In genomic region chr18:31301201-31301655, GRCh38 we compare ENCODE assay signal across 19 cellular contexts. TPM values are rescaled to one million over a fixed set of nuclear protein-coding genes. Genes with fewer than 3 reads are reported as not detected.
DNase-seq lines count a peak whose midpoint lies in the region; FAIRE-seq and TF ChIP-seq lines count a peak whose summit lies in the region.
"Had no signal": no experiment of that assay in that cellular context is flagged by ENCODE, and none has a peak within 500 bp of the region (broad histone marks: within the 10 kb centered on the region; RNA-seq: fewer than 3 reads in every experiment).

No MANE protein-coding gene starts in this region.

- H3K4me1 ChIP-seq in mammary epithelial cell (ENCODE audit: insufficient read depth, low read length) (peaks cover 39% of the 10 kb centered on the region), breast epithelium (no peaks in the 10 kb centered on the region), endodermal cell (ENCODE audit: control insufficient read depth, insufficient read depth, low read length) (no peaks in the 10 kb centered on the region), keratinocyte (ENCODE audit: control insufficient read depth, extremely low read depth, insufficient read depth, low read length) (peaks cover 50% of the 10 kb centered on the region), suprapubic skin (peaks cover 17% of the 10 kb centered on the region)

- BruUV-seq in mammary epithelial cell (replicated peaks; lab: Mats Ljungman, UMichigan): no TSS peak

- CTCF ChIA-PET in mammary epithelial cell (lab: Charles Lee; ENCODE audit: low non-redundant PET): no interaction called here

- TF ChIP-seq POLR2A in breast epithelium (IDR thresholded peaks at IDR 0.05) (no peak), suprapubic skin (IDR thresholded peaks at IDR 0.05) (no peak)

- peak; percentile 37 for DNase-seq in mammary epithelial cell
- no peak for DNase-seq in breast epithelium (ENCODE audit: low spot score in 2 of 2)
- peak; percentile 57 for DNase-seq in endodermal cell
- DNase-seq in keratinocyte (ENCODE audit: low read depth, low spot score): peak; percentile 74
- no peak for DNase-seq in suprapubic skin (ENCODE audit: low spot score in 2 of 2)
- DNase-seq in HK-2 (ENCODE audit: unreplicated experiment): no peak
- DNase-seq in stimulated activated CD4-positive, alpha-beta T cell treated with anti-CD3 and anti-CD28 coated beads, Interleukin-2, amount 100 ng/mL, for 24 hours: no peak
- DNase-seq in NCI-H510A (lab: John Stamatoyannopoulos, UW): no peak
- DNase-seq: 8988T; activated effector memory CD4-positive, alpha-beta T cell treated with Interleukin-2 at 50 U/mL for 16 hours; amygdala; C1 segment of cervical spinal cord; glutamatergic neuron; left cardiac atrium; SHP77 treated with DMSO at 0.1 percent for 48 hours; stimulated activated naive CD8-positive, alpha-beta T cell treated with anti-CD3 and anti-CD28 coated beads, Interleukin-15, amount 100 ng/mL, for 72 hours; T-helper 17 cell had no signal

- dilution Hi-C loops in mammary epithelial cell (cut with HindIII; ENCODE audit: low sequenced_read_pairs): no loop called here
- dilution Hi-C loops in keratinocyte (cut with MboI; ENCODE audit: extremely low pct_ligation_motif_present, low sequenced_read_pairs): no loop called here

- H3K4me3 ChIP-seq in mammary epithelial cell (replicated peaks in 1 of 3; ENCODE audit: insufficient read depth in 1 of 3, low read depth in 2 of 3, low read length in 3 of 3) (no peak overlapping the region), breast epithelium (no peak overlapping the region), endodermal cell (ENCODE audit: low read length) (no peak overlapping the region), keratinocyte (ENCODE audit: control insufficient read depth in 2 of 3, extremely low read depth in 1 of 3, insufficient read depth in 2 of 3, low read depth in 1 of 3, low read length in 3 of 3) (no peak overlapping the region), suprapubic skin (no peak overlapping the region)

- no peak overlapping the region for H3K4me2 ChIP-seq in mammary epithelial cell (ENCODE audit: insufficient read depth, low read depth, low read length)
- H3K4me2 ChIP-seq in keratinocyte (ENCODE audit: control insufficient read depth, extremely low read depth, insufficient read depth, low read depth, low read length): no peak overlapping the region

- FAIRE-seq in keratinocyte (lab: Jason Lieb, UNC): peak; percentile 91
- FAIRE-seq: endothelial cell of umbilical vein had no signal

- peaks cover 18% of the 10 kb centered on the region for H3K4me1 Mint-ChIP-seq in endodermal cell
- H3K4me1 Mint-ChIP-seq: stimulated activated naive CD8-positive, alpha-beta T cell treated with anti-CD3 and anti-CD28 coated beads, Interleukin-15, amount 100 ng/mL, for 72 hours; T-helper 17 cell had no signal

- 31% methylated on average over 3 of the region's 3 CpGs for WGBS in mammary epithelial cell (ENCODE audit: low coverage, missing lambda C conversion rate)
- WGBS in endodermal cell (ENCODE audit: insufficient coverage in 1 of 2, insufficient read length in 1 of 2), 2 experiments: 74 to 92% methylated on average over 3 of the region's 3 CpGs
- 49% methylated on average over 3 of the region's 3 CpGs for WGBS in suprapubic skin

- H4K20me1 ChIP-seq in mammary epithelial cell (ENCODE audit: insufficient read depth, low read length) (no peaks in the 10 kb centered on the region), keratinocyte (ENCODE audit: control insufficient read depth, extremely low read depth, insufficient read depth, low read length) (no peaks in the 10 kb centered on the region)

- H3K36me3 ChIP-seq in mammary epithelial cell (ENCODE audit: insufficient read depth, low read length): no peaks in the 10 kb centered on the region
- no peaks in the 10 kb centered on the region for H3K36me3 ChIP-seq in breast epithelium
- H3K36me3 ChIP-seq in endodermal cell (ENCODE audit: control insufficient read depth, insufficient read depth, low read length): no peaks in the 10 kb centered on the region
- no peaks in the 10 kb centered on the region for H3K36me3 ChIP-seq in keratinocyte (ENCODE audit: control insufficient read depth in 2 of 2, extremely low read depth in 1 of 2, insufficient read depth in 2 of 2, low read length in 2 of 2)
- H3K36me3 ChIP-seq in suprapubic skin: no peaks in the 10 kb centered on the region

- H3K36me3 Mint-ChIP-seq in endodermal cell (ENCODE audit: low read depth): no peaks in the 10 kb centered on the region

- TF ChIP-seq EP300 in suprapubic skin (IDR thresholded peaks at IDR 0.05): no peak

- no peak overlapping the region for H2AFZ ChIP-seq in mammary epithelial cell (ENCODE audit: low read depth, low read length)
- no peak overlapping the region for H2AFZ ChIP-seq in keratinocyte (ENCODE audit: control insufficient read depth, low read length)

- H3K4me3 Mint-ChIP-seq in endodermal cell: no peak overlapping the region
- H3K4me3 Mint-ChIP-seq: stimulated activated naive CD8-positive, alpha-beta T cell treated with anti-CD3 and anti-CD28 coated beads, Interleukin-15, amount 100 ng/mL, for 72 hours; T-helper 17 cell had no signal

- intact Hi-C loops in mammary epithelial cell (cut with micrococcal nuclease) (no loop called here), breast epithelium (cut with DNase I; ENCODE audit: low total_unique reads) (no loop called here)

- no peak overlapping the region for H3K27ac ChIP-seq in mammary epithelial cell (ENCODE audit: insufficient read depth, low read depth, low read length)
- H3K27ac ChIP-seq in breast epithelium: no peak overlapping the region
- no peak overlapping the region for H3K27ac ChIP-seq in endodermal cell (ENCODE audit: low read depth, low read length)
- H3K27ac ChIP-seq in keratinocyte (ENCODE audit: control insufficient read depth, insufficient read depth, low read length): no peak overlapping the region
- H3K27ac ChIP-seq in suprapubic skin: peak overlapping the region; percentile 54

- TF ChIP-seq CTCF in mammary epithelial cell (conservative IDR thresholded peaks at IDR 0.05 in 1 of 2, IDR thresholded peaks at IDR 0.05 in 1 of 2; ENCODE audit: extremely low read depth in 1 of 2, insufficient read depth in 1 of 2, low read depth in 1 of 2, low read length in 2 of 2): no peak
- no peak for TF ChIP-seq CTCF in breast epithelium (IDR thresholded peaks at IDR 0.05)
- TF ChIP-seq CTCF in endodermal cell (conservative IDR thresholded peaks at IDR 0.05): no peak
- TF ChIP-seq CTCF in keratinocyte (optimal IDR thresholded peaks at IDR 0.05 in 1 of 3, IDR thresholded peaks at IDR 0.05 in 1 of 3, conservative IDR thresholded peaks at IDR 0.05 in 1 of 3; ENCODE audit: extremely low read depth in 1 of 3, insufficient read depth in 2 of 3, low read length in 3 of 3): no peak
- no peak for TF ChIP-seq CTCF in suprapubic skin (IDR thresholded peaks at IDR 0.05)

- H3K9ac ChIP-seq in mammary epithelial cell (ENCODE audit: insufficient read depth, low read length) (no peak overlapping the region), endodermal cell (ENCODE audit: extremely low read depth, low read length, poor library complexity, severe bottlenecking) (no peak overlapping the region), keratinocyte (ENCODE audit: control insufficient read depth, extremely low read depth, insufficient read depth, low read length) (no peak overlapping the region)

- H3K79me2 ChIP-seq in mammary epithelial cell (ENCODE audit: insufficient read depth, low read length): no peaks in the 10 kb centered on the region
- H3K79me2 ChIP-seq in keratinocyte (ENCODE audit: control insufficient read depth, insufficient read depth, low read length): no peaks in the 10 kb centered on the region

- no peaks in the 10 kb centered on the region for H3K9me1 ChIP-seq in keratinocyte (ENCODE audit: control insufficient read depth, extremely low read depth, insufficient read depth, low read length)

- H3K27me3 Mint-ChIP-seq in endodermal cell (ENCODE audit: insufficient read depth): no peaks in the 10 kb centered on the region
- H3K27me3 Mint-ChIP-seq: stimulated activated naive CD8-positive, alpha-beta T cell treated with anti-CD3 and anti-CD28 coated beads, Interleukin-15, amount 100 ng/mL, for 72 hours; T-helper 17 cell had no signal

- H3K9me3 Mint-ChIP-seq in endodermal cell: peaks cover 4% of the 10 kb centered on the region

- H3K27ac Mint-ChIP-seq in endodermal cell: peak overlapping the region; percentile 20
- H3K27ac Mint-ChIP-seq: stimulated activated naive CD8-positive, alpha-beta T cell treated with anti-CD3 and anti-CD28 coated beads, Interleukin-15, amount 100 ng/mL, for 72 hours; T-helper 17 cell had no signal

- no peaks in the 10 kb centered on the region for H3K27me3 ChIP-seq in mammary epithelial cell (ENCODE audit: insufficient read depth, low read length)
- H3K27me3 ChIP-seq in breast epithelium: no peaks in the 10 kb centered on the region
- no peaks in the 10 kb centered on the region for H3K27me3 ChIP-seq in endodermal cell (ENCODE audit: control insufficient read depth, insufficient read depth, low read length, poor library complexity, severe bottlenecking)
- no peaks in the 10 kb centered on the region for H3K27me3 ChIP-seq in keratinocyte (ENCODE audit: control insufficient read depth, extremely low read depth, insufficient read depth, low read length)
- H3K27me3 ChIP-seq in suprapubic skin: no peaks in the 10 kb centered on the region

- no peaks in the 10 kb centered on the region for H3K9me3 ChIP-seq in mammary epithelial cell (replicated peaks; ENCODE audit: insufficient read depth, low read length)
- H3K9me3 ChIP-seq in breast epithelium: no peaks in the 10 kb centered on the region
- no peaks in the 10 kb centered on the region for H3K9me3 ChIP-seq in endodermal cell (ENCODE audit: control insufficient read depth, low read length)
- no peaks in the 10 kb centered on the region for H3K9me3 ChIP-seq in keratinocyte (ENCODE audit: control insufficient read depth, low read depth, low read length)
- H3K9me3 ChIP-seq in suprapubic skin: no peaks in the 10 kb centered on the region

- in situ Hi-C loops in mammary epithelial cell (cut with MboI; ENCODE audit: low sequenced_read_pairs in 2 of 2): no loop called here

RNA-seq across cellular contexts. Expression of gene DSG1, which starts 16.7 kb away (rescaled TPM):
- total RNA-seq in mammary epithelial cell: under 1 TPM; 0.17 to 0.33 TPM
- 0.07 TPM for polyA plus RNA-seq in mammary epithelial cell
- polyA minus RNA-seq in mammary epithelial cell: not detected
- 10 to 100 TPM in 1 of 3 donors, 1 to 10 TPM in 1, not detected in 1; 2.6 to 22.2 TPM for total RNA-seq in breast epithelium
- not detected for total RNA-seq in endodermal cell
- polyA plus RNA-seq in endodermal cell (2013, experiment 1 of 2): not detected
- polyA plus RNA-seq in endodermal cell (2013, experiment 2 of 2): not detected
- 9.8 to 68.0 TPM (median 27.6 TPM) in 3 replicates for polyA plus RNA-seq in keratinocyte
- polyA plus RNA-seq in keratinocyte (2011; ENCODE audit: low read depth): 148 TPM
- polyA plus RNA-seq in keratinocyte (2011; cell fraction: cytosol; rRNA removed): 10.1 and 12.5 TPM in 2 replicates
- polyA plus RNA-seq in keratinocyte (2011; cell fraction: nucleus; rRNA removed): 48.6 and 57.9 TPM in 2 replicates
- polyA plus RNA-seq in keratinocyte (2012; ENCODE audit: low replicate concordance): 9.5 and 161 TPM in 2 replicates
- 36.7 to 204 TPM (median 92.3 TPM) in 3 replicates for polyA minus RNA-seq in keratinocyte
- polyA minus RNA-seq in keratinocyte (2011; cell fraction: cytosol; rRNA and poly(A)+ RNA removed): 16.3 TPM
- polyA minus RNA-seq in keratinocyte (2011; cell fraction: nucleus; rRNA and poly(A)+ RNA removed): 72.0 and 105 TPM in 2 replicates
- 1,000 to 10,000 TPM in 3 of 4 donors, 100 to 1,000 TPM in 1; 693 to 1,832 (median 1,713) TPM for total RNA-seq in suprapubic skin
- total RNA-seq: endothelial cell of umbilical vein, T-helper 17 cell had no signal
- polyA plus RNA-seq: endothelial cell of umbilical vein, urinary bladder had no signal

Comparison
In these comparisons a context has a peak if more than half of its experiments do, and no peak if none do; other contexts are left out.
1. DNase-seq: peak in mammary epithelial cell (single experiment), endodermal cell (single experiment) and keratinocyte (single experiment); none in breast epithelium (0 of 2), suprapubic skin (0 of 2), HK-2 (single experiment), stimulated activated CD4-positive, alpha-beta T cell treated with anti-CD3 and anti-CD28 coated beads, Interleukin-2, amount 100 ng/mL, for 24 hours (0 of 2) and NCI-H510A (single experiment).
2. RNA of gene DSG1, which starts 16.7 kb away (total RNA-seq): 693 to 1,832 TPM in suprapubic skin; 2.6 to 22.2 TPM in breast epithelium, 0.17 to 0.33 TPM in mammary epithelial cell and not detected in endodermal cell; every median in the first group is over 10 times any median in the second.